In genomic region chr20:63254536-63255384, GRCh38 we compare ENCODE assay signal across 17 cellular contexts. TPM values are rescaled to one million over a fixed set of nuclear protein-coding genes. Genes with fewer than 3 reads are reported as not detected.
DNase-seq lines count a peak whose midpoint lies in the region; ATAC-seq, FAIRE-seq and TF ChIP-seq lines count a peak whose summit lies in the region.
"Had no signal": no experiment of that assay in that cellular context is flagged by ENCODE, and none has a peak within 500 bp of the region (broad histone marks: within the 10 kb centered on the region; RNA-seq: fewer than 3 reads in every experiment).

No MANE protein-coding gene starts in this region.

- H3K9ac ChIP-seq in BLaER1 treated with 17β-estradiol and CSF1 and Interleukin-3, amounts not matched to agents 10 nM and 100 nM = peak overlapping the region in 4 of 11 experiments; percentile 7 to 69 (median 58); a peak in 8 of 22 replicates
- no peak overlapping the region for H3K9ac ChIP-seq in HUES6 (ENCODE audit: low read length)
- H3K9ac ChIP-seq in endothelial cell of umbilical vein (replicated peaks; ENCODE audit: extremely low read depth, insufficient read depth, low read length) = no peak overlapping the region

- peaks cover 44 to 94% (median 53%) of the 10 kb centered on the region in 11 experiments for H3K27me3 ChIP-seq in BLaER1 treated with 17β-estradiol and CSF1 and Interleukin-3, amounts not matched to agents 10 nM and 100 nM
- H3K27me3 ChIP-seq in HUES6 (ENCODE audit: control insufficient read depth, insufficient read depth, low read length) = peaks cover 54% of the 10 kb centered on the region
- H3K27me3 ChIP-seq in endothelial cell of umbilical vein (ENCODE audit: control insufficient read depth in 2 of 2, insufficient read depth in 2 of 2, low read length in 2 of 2) = peaks cover 35 to 37% of the 10 kb centered on the region in 2 experiments

- DNase-seq in endothelial cell of umbilical vein (ENCODE audit: low read depth, low spot score) = no peak
- DNase-seq in nephron progenitor cell = peak; percentile 63
- no peak for DNase-seq in NAMALWA (ENCODE audit: low spot score)
- no peak for DNase-seq in A172 (ENCODE audit: low spot score)
- DNase-seq: CD4-positive, alpha-beta T cell; lower lobe of right lung; NCI-H1436; NCI-H526 treated with DMSO at 0.1 percent for 48 hours; SHP77; stimulated activated CD4-positive, alpha-beta T cell treated with anti-CD3 and anti-CD28 coated beads, Interleukin-4, amount 100 ng/mL, for 1 hour had no signal

- CTCF ChIA-PET in endothelial cell of umbilical vein (lab: Charles Lee) = interaction anchor here (1.1 to 5.0 kb wide), 5 partner anchors 11 to 54 kb away, joined by 3 to 36 read pairs (median 4); no protein-coding TSS in a partner anchor

- no peak for FAIRE-seq in endothelial cell of umbilical vein (lab: Jason Lieb, UNC)

- peak overlapping the region; percentile 31 to 99 (median 86); a peak in 20 of 22 replicates for H3K4me2 ChIP-seq in BLaER1 treated with 17β-estradiol and CSF1 and Interleukin-3, amounts not matched to agents 10 nM and 100 nM
- no peak overlapping the region for H3K4me2 ChIP-seq in endothelial cell of umbilical vein (ENCODE audit: insufficient read depth, low read length)

- no peak overlapping the region for H2AFZ ChIP-seq in endothelial cell of umbilical vein (ENCODE audit: low read depth, low read length)

- no peak for TF ChIP-seq CTCF in endothelial cell of umbilical vein (IDR thresholded peaks at IDR 0.05; ENCODE audit: extremely low read depth in 1 of 2, insufficient read depth in 1 of 2, low read depth in 1 of 2, low read length in 2 of 2)
- no peak for TF ChIP-seq CTCF in nephron progenitor cell (IDR thresholded peaks at IDR 0.05)

- H3K4me1 Mint-ChIP-seq in nephron progenitor cell = peaks cover 69% of the 10 kb centered on the region

- H3K4me3 ChIP-seq in BLaER1 treated with 17β-estradiol and CSF1 and Interleukin-3, amounts not matched to agents 10 nM and 100 nM = peak overlapping the region in 7 of 10 experiments; percentile 40 to 77 (median 56); a peak in 13 of 20 replicates
- peak overlapping the region; percentile 65 for H3K4me3 ChIP-seq in HUES6 (ENCODE audit: low read depth, low read length)
- H3K4me3 ChIP-seq in endothelial cell of umbilical vein (replicated peaks in 1 of 3; ENCODE audit: insufficient read depth in 1 of 3, low read depth in 1 of 3, low read length in 3 of 3) = no peak overlapping the region

- TF ChIP-seq POLR2A in endothelial cell of umbilical vein (IDR thresholded peaks at IDR 0.05; ENCODE audit: low read depth, low read length) = no peak

- peaks cover 12% of the 10 kb centered on the region for H3K36me3 Mint-ChIP-seq in nephron progenitor cell (ENCODE audit: low read depth)

- no peak overlapping the region for H3K27ac Mint-ChIP-seq in nephron progenitor cell
- H3K27ac Mint-ChIP-seq: CD4-positive, alpha-beta T cell had no signal

- no peaks in the 10 kb centered on the region for H3K79me2 ChIP-seq in endothelial cell of umbilical vein (ENCODE audit: control insufficient read depth, insufficient read depth, low read length)

- ATAC-seq in HG02678 (IDR thresholded peaks at IDR 0.05; ENCODE audit: unreplicated experiment) (no peak), HG03159 (IDR thresholded peaks at IDR 0.05; ENCODE audit: unreplicated experiment) (no peak)
- ATAC-seq: gastroesophageal sphincter had no signal

- no peaks in the 10 kb centered on the region for H3K36me3 ChIP-seq in BLaER1 treated with 17β-estradiol and CSF1 and Interleukin-3, amounts not matched to agents 10 nM and 100 nM
- H3K36me3 ChIP-seq in HUES6 (ENCODE audit: control insufficient read depth, insufficient read depth, low read length) (no peaks in the 10 kb centered on the region), endothelial cell of umbilical vein (ENCODE audit: control insufficient read depth in 2 of 2, extremely low read depth in 1 of 2, insufficient read depth in 2 of 2, low read length in 2 of 2) (no peaks in the 10 kb centered on the region)
- H3K36me3 ChIP-seq: gastroesophageal sphincter, lower lobe of right lung had no signal

- H3K9me1 ChIP-seq in endothelial cell of umbilical vein (replicated peaks; ENCODE audit: control insufficient read depth, extremely low read depth, insufficient read depth, low read length) = no peaks in the 10 kb centered on the region

- dilution Hi-C loops in endothelial cell of umbilical vein (cut with MboI; ENCODE audit: extremely low pct_ligation_motif_present, low sequenced_read_pairs) = no loop called here

- peaks cover 0 to 75% (median 24%) of the 10 kb centered on the region in 11 experiments; a peak in 16 of 22 replicates for H4K20me1 ChIP-seq in BLaER1 treated with 17β-estradiol and CSF1 and Interleukin-3, amounts not matched to agents 10 nM and 100 nM
- no peaks in the 10 kb centered on the region for H4K20me1 ChIP-seq in endothelial cell of umbilical vein (replicated peaks; ENCODE audit: control insufficient read depth, extremely low read depth, insufficient read depth, low read length)

- intact Hi-C loops in endothelial cell of umbilical vein (cut with micrococcal nuclease) = no loop called here

- 0 out of 22 replicates have a peak, but pooled peaks cover 0 to 5% (median 0%) of the 10 kb centered on the region in 11 experiments for H3K9me3 ChIP-seq in BLaER1 treated with 17β-estradiol and CSF1 and Interleukin-3, amounts not matched to agents 10 nM and 100 nM (replicated peaks in 1 of 11)
- no peaks in the 10 kb centered on the region for H3K9me3 ChIP-seq in HUES6 (ENCODE audit: control insufficient read depth, insufficient read depth, low read depth, low read length)
- H3K9me3 ChIP-seq in endothelial cell of umbilical vein (replicated peaks; ENCODE audit: control insufficient read depth, insufficient read depth, low read length) = no peaks in the 10 kb centered on the region
- H3K9me3 ChIP-seq: gastroesophageal sphincter, lower lobe of right lung had no signal

- POLR2A ChIA-PET in endothelial cell of umbilical vein (lab: Charles Lee) = no interaction called here

- peaks cover 43 to 98% (median 93%) of the 10 kb centered on the region in 10 experiments for H3K4me1 ChIP-seq in BLaER1 treated with 17β-estradiol and CSF1 and Interleukin-3, amounts not matched to agents 10 nM and 100 nM
- H3K4me1 ChIP-seq in HUES6 (ENCODE audit: control insufficient read depth, insufficient read depth, low read length) = peaks cover 26% of the 10 kb centered on the region
- no peaks in the 10 kb centered on the region for H3K4me1 ChIP-seq in endothelial cell of umbilical vein (ENCODE audit: control insufficient read depth, extremely low read depth, insufficient read depth, low read length)

- peaks cover 59% of the 10 kb centered on the region for H3K27me3 Mint-ChIP-seq in nephron progenitor cell (ENCODE audit: low read depth, poor library complexity)

- peak overlapping the region; percentile 78 for H3K4me3 Mint-ChIP-seq in nephron progenitor cell

- BruUV-seq in endothelial cell of umbilical vein (replicated peaks; lab: Mats Ljungman, UMichigan) = no TSS peak

- H3K27ac ChIP-seq in BLaER1 treated with 17β-estradiol and CSF1 and Interleukin-3, amounts not matched to agents 10 nM and 100 nM = peak overlapping the region in 1 of 11 experiments; percentile 44; a peak in 2 of 22 replicates
- H3K27ac ChIP-seq in HUES6 (ENCODE audit: low read depth, low read length) = no peak overlapping the region
- no peak overlapping the region for H3K27ac ChIP-seq in endothelial cell of umbilical vein (ENCODE audit: insufficient read depth, low read depth, low read length)
- H3K27ac ChIP-seq: gastroesophageal sphincter, lower lobe of right lung had no signal

- H3K9me3 Mint-ChIP-seq in nephron progenitor cell = peaks cover 17% of the 10 kb centered on the region
- H3K9me3 Mint-ChIP-seq: CD4-positive, alpha-beta T cell had no signal

RNA-seq across cellular contexts. Expression of gene NKAIN4, which starts 0.5 kb away (rescaled TPM):
- not detected in 2 replicates for total RNA-seq in endothelial cell of umbilical vein
- polyA plus RNA-seq in endothelial cell of umbilical vein = 0.04 TPM in 1 of 2 replicates, not detected in the other
- not detected in 2 replicates for polyA plus RNA-seq in endothelial cell of umbilical vein (2011; cell fraction: cytosol; rRNA removed)
- polyA plus RNA-seq in endothelial cell of umbilical vein (2011; cell fraction: nucleus; rRNA removed) = not detected in 2 replicates
- not detected in 2 replicates for polyA plus RNA-seq in endothelial cell of umbilical vein (2012)
- polyA minus RNA-seq in endothelial cell of umbilical vein = not detected in 2 replicates
- not detected for polyA minus RNA-seq in endothelial cell of umbilical vein (2011; cell fraction: cytosol; rRNA and poly(A)+ RNA removed)
- not detected in 2 replicates for polyA minus RNA-seq in endothelial cell of umbilical vein (2011; cell fraction: nucleus; rRNA and poly(A)+ RNA removed)
- not detected in 2 replicates for total RNA-seq in A172 (2014; rRNA removed; shearing (Covaris generic))
- total RNA-seq: CD4-positive, alpha-beta T cell; dermis microvascular lymphatic vessel endothelial cell; lower lobe of right lung; posterior vena cava had no signal

RNA-seq across cellular contexts. Expression of gene ARFGAP1, which starts 17.9 kb away (rescaled TPM):
- total RNA-seq in endothelial cell of umbilical vein = 111 and 126 TPM in 2 replicates
- polyA plus RNA-seq in endothelial cell of umbilical vein = 93.7 and 115 TPM in 2 replicates
- polyA plus RNA-seq in endothelial cell of umbilical vein (2011; cell fraction: cytosol; rRNA removed) = 45.5 and 67.8 TPM in 2 replicates
- 472 and 496 TPM in 2 replicates for polyA plus RNA-seq in endothelial cell of umbilical vein (2011; cell fraction: nucleus; rRNA removed)
- 74.4 and 105 TPM in 2 replicates for polyA plus RNA-seq in endothelial cell of umbilical vein (2012)
- 55.3 and 79.7 TPM in 2 replicates for polyA minus RNA-seq in endothelial cell of umbilical vein
- 47.7 TPM for polyA minus RNA-seq in endothelial cell of umbilical vein (2011; cell fraction: cytosol; rRNA and poly(A)+ RNA removed)
- 72.3 and 105 TPM in 2 replicates for polyA minus RNA-seq in endothelial cell of umbilical vein (2011; cell fraction: nucleus; rRNA and poly(A)+ RNA removed)
- total RNA-seq in A172 (2014; rRNA removed; shearing (Covaris generic)) = 64.4 and 65.8 TPM in 2 replicates

RNA-seq across cellular contexts. Expression of gene BIRC7, which starts 19.1 kb away (rescaled TPM):
- total RNA-seq in endothelial cell of umbilical vein = not detected in 2 replicates
- polyA plus RNA-seq in endothelial cell of umbilical vein = not detected in 2 replicates
- not detected in 2 replicates for polyA plus RNA-seq in endothelial cell of umbilical vein (2011; cell fraction: cytosol; rRNA removed)
- not detected in 2 replicates for polyA plus RNA-seq in endothelial cell of umbilical vein (2011; cell fraction: nucleus; rRNA removed)
- not detected in 2 replicates for polyA plus RNA-seq in endothelial cell of umbilical vein (2012)
- polyA minus RNA-seq in endothelial cell of umbilical vein = not detected in 2 replicates
- polyA minus RNA-seq in endothelial cell of umbilical vein (2011; cell fraction: cytosol; rRNA and poly(A)+ RNA removed) = not detected
- not detected in 2 replicates for polyA minus RNA-seq in endothelial cell of umbilical vein (2011; cell fraction: nucleus; rRNA and poly(A)+ RNA removed)
- 0.19 TPM in 1 of 2 replicates, not detected in the other for total RNA-seq in A172 (2014; rRNA removed; shearing (Covaris generic))
- total RNA-seq: CD4-positive, alpha-beta T cell; dermis microvascular lymphatic vessel endothelial cell; gastroesophageal sphincter; posterior vena cava had no signal

RNA-seq across cellular contexts. Expression of gene COL20A1, which starts 38.2 kb away (rescaled TPM):
- total RNA-seq in endothelial cell of umbilical vein = not detected in 2 replicates
- polyA plus RNA-seq in endothelial cell of umbilical vein = not detected in 2 replicates
- polyA plus RNA-seq in endothelial cell of umbilical vein (2011; cell fraction: cytosol; rRNA removed) = not detected in 2 replicates
- not detected in 2 replicates for polyA plus RNA-seq in endothelial cell of umbilical vein (2011; cell fraction: nucleus; rRNA removed)
- not detected in 2 replicates for polyA plus RNA-seq in endothelial cell of umbilical vein (2012)
- polyA minus RNA-seq in endothelial cell of umbilical vein = not detected in 2 replicates
- polyA minus RNA-seq in endothelial cell of umbilical vein (2011; cell fraction: cytosol; rRNA and poly(A)+ RNA removed) = not detected
- polyA minus RNA-seq in endothelial cell of umbilical vein (2011; cell fraction: nucleus; rRNA and poly(A)+ RNA removed) = not detected in 2 replicates
- 0.36 TPM in 1 of 2 replicates, not detected in the other for total RNA-seq in A172 (2014; rRNA removed; shearing (Covaris generic))
- total RNA-seq: dermis microvascular lymphatic vessel endothelial cell, gastroesophageal sphincter, lower lobe of right lung had no signal

RNA-seq across cellular contexts. Expression of gene YTHDF1, which starts 38.8 kb away (rescaled TPM):
- 41.1 and 44.4 TPM in 2 replicates for total RNA-seq in endothelial cell of umbilical vein
- 22.3 and 25.2 TPM in 2 replicates for polyA plus RNA-seq in endothelial cell of umbilical vein
- 27.9 and 28.5 TPM in 2 replicates for polyA plus RNA-seq in endothelial cell of umbilical vein (2011; cell fraction: cytosol; rRNA removed)
- 29.8 and 37.1 TPM in 2 replicates for polyA plus RNA-seq in endothelial cell of umbilical vein (2011; cell fraction: nucleus; rRNA removed)
- polyA plus RNA-seq in endothelial cell of umbilical vein (2012) = 35.4 and 36.5 TPM in 2 replicates
- polyA minus RNA-seq in endothelial cell of umbilical vein = 24.0 and 28.1 TPM in 2 replicates
- polyA minus RNA-seq in endothelial cell of umbilical vein (2011; cell fraction: cytosol; rRNA and poly(A)+ RNA removed) = 41.0 TPM
- 13.5 and 13.8 TPM in 2 replicates for polyA minus RNA-seq in endothelial cell of umbilical vein (2011; cell fraction: nucleus; rRNA and poly(A)+ RNA removed)
- total RNA-seq in A172 (2014; rRNA removed; shearing (Covaris generic)) = 21.7 and 27.0 TPM in 2 replicates

Comparison
In these comparisons a context has a peak if more than half of its experiments do, and no peak if none do; other contexts are left out.
1. H3K4me3 ChIP-seq: peak in BLaER1 treated with 17β-estradiol and CSF1 and Interleukin-3, amounts not matched to agents 10 nM and 100 nM (7 of 10) and HUES6 (single experiment); none in endothelial cell of umbilical vein (0 of 3).